ENCODE assay signal across 8 cellular contexts in genomic region chr6:112337209-112337638, GRCh38. TPM values are rescaled to one million over a fixed set of nuclear protein-coding genes. Genes with fewer than 3 reads are reported as not detected.
A peak's percentile ranks its signal among the peaks of the same experiment; 100 is the strongest.
DNase-seq lines count a peak whose midpoint lies in the region; ATAC-seq and TF ChIP-seq lines count a peak whose summit lies in the region.

No MANE protein-coding gene starts in this region.

- peak; percentile 97 for TF ChIP-seq RAD21 in neural cell (conservative IDR thresholded peaks at IDR 0.05)

- ATAC-seq in Panc1: peak; percentile 97
- ATAC-seq in esophagus mucosa: peak; percentile 73
- ATAC-seq in GM19324 (IDR thresholded peaks at IDR 0.05; ENCODE audit: low FRiP score, unreplicated experiment): no peak
- ATAC-seq in HG03432 (IDR thresholded peaks at IDR 0.05; ENCODE audit: unreplicated experiment): no peak
- no peak for ATAC-seq in GM18520 (IDR thresholded peaks at IDR 0.05; ENCODE audit: unreplicated experiment)

- POLR2A ChIA-PET in Panc1 (lab: Charles Lee): no interaction called here

- H3K9me2 ChIP-seq in neural cell (ENCODE audit: insufficient read depth, low read length): no peaks in the 10 kb centered on the region

- H3K9me3 ChIP-seq in Panc1 (ENCODE audit: control insufficient read depth, insufficient read depth, low read depth, low read length): no peaks in the 10 kb centered on the region
- no peaks in the 10 kb centered on the region for H3K9me3 ChIP-seq in neural cell (ENCODE audit: low read length)

- H3K4me2 ChIP-seq in neural cell (ENCODE audit: low read length): no peak overlapping the region

- H3K4me1 ChIP-seq in Panc1 (ENCODE audit: control insufficient read depth, insufficient read depth, low read length): no peaks in the 10 kb centered on the region

- CTCF ChIA-PET in Panc1 (lab: Charles Lee): no interaction called here

- H2AFZ ChIP-seq in neural cell (ENCODE audit: low read depth, low read length): no peak overlapping the region

- H3F3A ChIP-seq in neural cell (ENCODE audit: insufficient read depth, low read length, poor library complexity, severe bottlenecking): no peaks in the 10 kb centered on the region

- TF ChIP-seq EP300 in neural cell (conservative IDR thresholded peaks at IDR 0.05; ENCODE audit: poor library complexity, severe bottlenecking): peak; percentile 40

- no peak overlapping the region for H3K9ac ChIP-seq in neural cell (ENCODE audit: low read length)

- in situ Hi-C loops in KBM-7 (cut with MboI; ENCODE audit: low pct_unique_long_range_greater_than_20kb, low sequenced_read_pairs) (no loop called here), Panc1 (cut with HindIII; ENCODE audit: low pct_unique_long_range_greater_than_20kb, low sequenced_read_pairs) (no loop called here)

- no peak overlapping the region for H3K27ac ChIP-seq in Panc1 (ENCODE audit: low read length)
- H3K27ac ChIP-seq in neural cell (ENCODE audit: low read length): no peak overlapping the region

- no peaks in the 10 kb centered on the region for H4K20me1 ChIP-seq in neural cell (ENCODE audit: insufficient read depth)

- H3K27me3 ChIP-seq in Panc1 (ENCODE audit: control insufficient read depth, insufficient read depth, low read length) (no peaks in the 10 kb centered on the region), neural cell (ENCODE audit: insufficient read depth, low read depth, low read length) (no peaks in the 10 kb centered on the region)

- peak; percentile 88 for DNase-seq in COLO829 (ENCODE audit: low spot score)
- peak; percentile 10 for DNase-seq in KBM-7
- peak; percentile 50 for DNase-seq in Panc1 (ENCODE audit: low read depth, low spot score)

- TF ChIP-seq CTCF in Panc1 (IDR thresholded peaks at IDR 0.05) (peak; percentile 93), neural cell (IDR thresholded peaks at IDR 0.05; ENCODE audit: poor library complexity, severe bottlenecking) (peak; percentile 94)

- H3K36me3 ChIP-seq in Panc1 (ENCODE audit: control insufficient read depth, insufficient read depth, low read length) (no peaks in the 10 kb centered on the region), neural cell (ENCODE audit: insufficient read depth, low read length) (no peaks in the 10 kb centered on the region)

- intact Hi-C loops in Panc1 (cut with micrococcal nuclease; ENCODE audit: unreplicated experiment): loop anchor here (10.0 kb wide), 1 partner anchor 1558 kb away; no protein-coding TSS in a partner anchor

- no peaks in the 10 kb centered on the region for H3K79me2 ChIP-seq in neural cell (replicated peaks; ENCODE audit: insufficient read depth, low read length)

- H3K4me3 ChIP-seq in Panc1 (ENCODE audit: low read depth in 2 of 2, low read length in 2 of 2) (no peak overlapping the region), neural cell (ENCODE audit: low read length) (no peak overlapping the region)

- BruUV-seq in Panc1 (replicated peaks; lab: Mats Ljungman, UMichigan): no TSS peak

TF ChIP-seq in neural cell, 6 proteins besides CTCF, POLR2A, EP300 and RAD21:
- TF ChIP-seq EZH2 (IDR thresholded peaks at IDR 0.05; ENCODE audit: borderline replicate concordance, insufficient read depth, low read length, poor library complexity, severe bottlenecking) (no peak), SMC3 (conservative IDR thresholded peaks at IDR 0.05; ENCODE audit: poor library complexity) (peak; percentile 96)

RNA-seq across cellular contexts. Expression of gene RFPL4B, which starts 9.9 kb away (rescaled TPM):
- total RNA-seq in Panc1 (2021; ENCODE audit: unreplicated experiment) (not detected), esophagus mucosa (not detected)
- polyA plus RNA-seq in Panc1 (2012; ENCODE audit: insufficient read length): not detected
- not detected in 2 replicates for polyA plus RNA-seq in neural cell
- not detected in 2 replicates for polyA minus RNA-seq in neural cell

Comparison
In these comparisons a context has a peak if more than half of its experiments do, and no peak if none do; other contexts are left out.
1. DNase-seq: peak in every context shown above with its lines; median percentile 88 in COLO829; 50 in Panc1; 10 in KBM-7.
2. ATAC-seq: peak in Panc1 (single experiment) and esophagus mucosa (single experiment); none in GM19324 (single experiment), HG03432 (single experiment) and GM18520 (single experiment).